1 cellular context compared by ENCODE assay signal in the genomic region with DNA sequence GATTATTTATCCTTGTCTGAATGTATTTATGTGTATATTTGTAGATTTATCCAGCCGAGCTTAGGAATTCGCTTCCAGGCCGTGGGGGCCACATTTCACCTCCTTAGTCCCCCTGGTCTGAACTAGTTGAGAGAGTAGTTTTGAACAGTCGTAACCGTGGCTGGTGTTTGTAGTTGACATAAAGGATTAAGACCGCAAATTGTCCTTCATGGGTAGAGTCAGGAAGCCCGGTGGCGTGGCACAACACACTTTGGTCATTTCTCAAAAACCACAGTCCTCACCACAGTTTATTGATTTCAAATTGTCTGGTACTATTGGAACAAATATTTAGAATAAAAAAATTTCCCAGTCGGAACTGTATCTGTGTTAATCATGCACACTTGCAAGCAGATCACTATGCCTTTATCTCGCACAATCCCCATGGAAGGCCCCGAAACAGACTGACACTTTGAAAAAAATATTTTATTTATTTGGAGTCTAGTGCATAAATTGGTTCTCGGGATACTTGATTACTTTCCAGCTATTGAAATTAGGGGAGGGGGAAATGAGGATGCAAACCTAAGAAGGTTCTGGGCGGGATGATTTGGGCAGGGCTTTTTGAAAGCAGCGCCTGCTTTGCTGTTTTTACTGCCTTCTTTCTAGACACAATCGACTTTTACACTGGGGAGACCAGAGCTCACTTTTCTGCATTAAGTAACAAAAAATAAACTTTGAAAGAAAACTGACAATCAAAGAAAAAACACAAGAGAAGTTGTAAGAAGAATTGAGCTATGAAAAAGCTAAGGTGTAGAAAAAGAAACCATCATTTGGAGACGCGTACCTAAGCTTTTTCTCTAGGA.
TF ChIP-seq lines count a peak whose summit lies in the region.

No MANE protein-coding gene starts in this region.

TF ChIP-seq in HepG2, 621 proteins besides CTCF, POLR2A, EP300 and RAD21 (continued from another document and continues in another):
- TF ChIP-seq, protein P1, sequence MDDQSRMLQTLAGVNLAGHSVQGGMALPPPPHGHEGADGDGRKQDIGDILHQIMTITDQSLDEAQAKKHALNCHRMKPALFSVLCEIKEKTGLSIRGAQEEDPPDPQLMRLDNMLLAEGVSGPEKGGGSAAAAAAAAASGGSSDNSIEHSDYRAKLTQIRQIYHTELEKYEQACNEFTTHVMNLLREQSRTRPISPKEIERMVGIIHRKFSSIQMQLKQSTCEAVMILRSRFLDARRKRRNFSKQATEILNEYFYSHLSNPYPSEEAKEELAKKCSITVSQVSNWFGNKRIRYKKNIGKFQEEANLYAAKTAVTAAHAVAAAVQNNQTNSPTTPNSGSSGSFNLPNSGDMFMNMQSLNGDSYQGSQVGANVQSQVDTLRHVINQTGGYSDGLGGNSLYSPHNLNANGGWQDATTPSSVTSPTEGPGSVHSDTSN (CRISPR knock-in tag; IDR thresholded peaks at IDR 0.05; ENCODE audit: borderline replicate concordance): no peak
- TF ChIP-seq, protein P2, sequence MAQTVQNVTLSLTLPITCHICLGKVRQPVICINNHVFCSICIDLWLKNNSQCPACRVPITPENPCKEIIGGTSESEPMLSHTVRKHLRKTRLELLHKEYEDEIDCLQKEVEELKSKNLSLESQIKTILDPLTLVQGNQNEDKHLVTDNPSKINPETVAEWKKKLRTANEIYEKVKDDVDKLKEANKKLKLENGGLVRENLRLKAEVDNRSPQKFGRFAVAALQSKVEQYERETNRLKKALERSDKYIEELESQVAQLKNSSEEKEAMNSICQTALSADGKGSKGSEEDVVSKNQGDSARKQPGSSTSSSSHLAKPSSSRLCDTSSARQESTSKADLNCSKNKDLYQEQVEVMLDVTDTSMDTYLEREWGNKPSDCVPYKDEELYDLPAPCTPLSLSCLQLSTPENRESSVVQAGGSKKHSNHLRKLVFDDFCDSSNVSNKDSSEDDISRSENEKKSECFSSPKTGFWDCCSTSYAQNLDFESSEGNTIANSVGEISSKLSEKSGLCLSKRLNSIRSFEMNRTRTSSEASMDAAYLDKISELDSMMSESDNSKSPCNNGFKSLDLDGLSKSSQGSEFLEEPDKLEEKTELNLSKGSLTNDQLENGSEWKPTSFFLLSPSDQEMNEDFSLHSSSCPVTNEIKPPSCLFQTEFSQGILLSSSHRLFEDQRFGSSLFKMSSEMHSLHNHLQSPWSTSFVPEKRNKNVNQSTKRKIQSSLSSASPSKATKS (CRISPR knock-in tag; IDR thresholded peaks at IDR 0.05): no peak
- TF ChIP-seq HMG20B (CRISPR knock-in tag; conservative IDR thresholded peaks at IDR 0.05) (peak; percentile 52; the same call in 1 of the 2 replicates), RNF2 (conservative IDR thresholded peaks at IDR 0.05; ENCODE audit: low read depth) (no peak), ZSCAN5A (CRISPR knock-in tag; IDR thresholded peaks at IDR 0.05; ENCODE audit: borderline replicate concordance) (no peak), ZNF10 (CRISPR knock-in tag; IDR thresholded peaks at IDR 0.05; ENCODE audit: borderline replicate concordance, low read depth) (no peak), SMAD1 (CRISPR knock-in tag; IDR thresholded peaks at IDR 0.05; ENCODE audit: borderline replicate concordance, low read depth) (no peak), IRF2 (CRISPR knock-in tag; IDR thresholded peaks at IDR 0.05) (peak; percentile 47; the same call in 1 of the 2 replicates), YEATS2 (CRISPR knock-in tag; IDR thresholded peaks at IDR 0.05; ENCODE audit: borderline replicate concordance) (no peak), ZNF512B (CRISPR knock-in tag; IDR thresholded peaks at IDR 0.05; ENCODE audit: borderline replicate concordance) (no peak), MBNL3 (CRISPR knock-in tag; conservative IDR thresholded peaks at IDR 0.05) (no peak), SNRNP70 (IDR thresholded peaks at IDR 0.05; ENCODE audit: low read depth, low read length) (no peak), KDM4B (CRISPR knock-in tag; IDR thresholded peaks at IDR 0.05) (no peak), ZNF207 (IDR thresholded peaks at IDR 0.05; ENCODE audit: borderline replicate concordance) (no peak), ZNF550 (CRISPR knock-in tag; IDR thresholded peaks at IDR 0.05; ENCODE audit: borderline replicate concordance) (no peak), ZSCAN21 (CRISPR knock-in tag; IDR thresholded peaks at IDR 0.05; ENCODE audit: borderline replicate concordance) (no peak), PAXIP1 (CRISPR knock-in tag; conservative IDR thresholded peaks at IDR 0.05) (peak; percentile 68; the same call in 1 of the 2 replicates), ZKSCAN1 (IDR thresholded peaks at IDR 0.05; ENCODE audit: low read length) (no peak), TAF1 (CRISPR knock-in tag; IDR thresholded peaks at IDR 0.05) (no peak), ZNF549 (CRISPR knock-in tag; IDR thresholded peaks at IDR 0.05) (no peak), FOSL1 (CRISPR knock-in tag; IDR thresholded peaks at IDR 0.05; ENCODE audit: borderline replicate concordance) (no peak), GLI4 (CRISPR knock-in tag; IDR thresholded peaks at IDR 0.05; ENCODE audit: borderline replicate concordance) (no peak), SP2 (CRISPR knock-in tag; IDR thresholded peaks at IDR 0.05) (no peak), MAFK (conservative IDR thresholded peaks at IDR 0.05 in 1 of 2, IDR thresholded peaks at IDR 0.05 in 1 of 2; ENCODE audit: low read length in 2 of 2) (no peak), ZNF546 (CRISPR knock-in tag; conservative IDR thresholded peaks at IDR 0.05) (no peak), ZZZ3 (CRISPR knock-in tag; IDR thresholded peaks at IDR 0.05; ENCODE audit: borderline replicate concordance) (no peak), ZNF879 (CRISPR knock-in tag; IDR thresholded peaks at IDR 0.05) (no peak), SATB2 (CRISPR knock-in tag; IDR thresholded peaks at IDR 0.05) (0 out of 2 replicates have a peak, but pooled peaks have one; percentile 44), SOX13 (IDR thresholded peaks at IDR 0.05) (peak; percentile 38; the same call in 1 of the 2 replicates), SOX13 (CRISPR knock-in tag; conservative IDR thresholded peaks at IDR 0.05 in 1 of 2, IDR thresholded peaks at IDR 0.05 in 1 of 2) (peak in 1 of 2 experiments; percentile 81; a peak in 2 of 4 replicates), ADNP (CRISPR knock-in tag; IDR thresholded peaks at IDR 0.05) (no peak), PCBP1 (IDR thresholded peaks at IDR 0.05; ENCODE audit: borderline replicate concordance, low read depth, low read length) (no peak), ZFP36L2 (CRISPR knock-in tag; IDR thresholded peaks at IDR 0.05) (no peak), GMEB2 (CRISPR knock-in tag; IDR thresholded peaks at IDR 0.05; ENCODE audit: low read depth) (no peak)
- TF ChIP-seq, protein P3, sequence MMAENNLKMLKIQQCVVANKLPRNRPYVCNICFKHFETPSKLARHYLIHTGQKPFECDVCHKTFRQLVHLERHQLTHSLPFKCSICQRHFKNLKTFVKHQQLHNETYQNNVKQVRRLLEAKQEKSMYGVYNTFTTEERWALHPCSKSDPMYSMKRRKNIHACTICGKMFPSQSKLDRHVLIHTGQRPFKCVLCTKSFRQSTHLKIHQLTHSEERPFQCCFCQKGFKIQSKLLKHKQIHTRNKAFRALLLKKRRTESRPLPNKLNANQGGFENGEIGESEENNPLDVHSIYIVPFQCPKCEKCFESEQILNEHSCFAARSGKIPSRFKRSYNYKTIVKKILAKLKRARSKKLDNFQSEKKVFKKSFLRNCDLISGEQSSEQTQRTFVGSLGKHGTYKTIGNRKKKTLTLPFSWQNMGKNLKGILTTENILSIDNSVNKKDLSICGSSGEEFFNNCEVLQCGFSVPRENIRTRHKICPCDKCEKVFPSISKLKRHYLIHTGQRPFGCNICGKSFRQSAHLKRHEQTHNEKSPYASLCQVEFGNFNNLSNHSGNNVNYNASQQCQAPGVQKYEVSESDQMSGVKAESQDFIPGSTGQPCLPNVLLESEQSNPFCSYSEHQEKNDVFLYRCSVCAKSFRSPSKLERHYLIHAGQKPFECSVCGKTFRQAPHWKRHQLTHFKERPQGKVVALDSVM (CRISPR knock-in tag; IDR thresholded peaks at IDR 0.05): no peak
- TF ChIP-seq, protein P4, sequence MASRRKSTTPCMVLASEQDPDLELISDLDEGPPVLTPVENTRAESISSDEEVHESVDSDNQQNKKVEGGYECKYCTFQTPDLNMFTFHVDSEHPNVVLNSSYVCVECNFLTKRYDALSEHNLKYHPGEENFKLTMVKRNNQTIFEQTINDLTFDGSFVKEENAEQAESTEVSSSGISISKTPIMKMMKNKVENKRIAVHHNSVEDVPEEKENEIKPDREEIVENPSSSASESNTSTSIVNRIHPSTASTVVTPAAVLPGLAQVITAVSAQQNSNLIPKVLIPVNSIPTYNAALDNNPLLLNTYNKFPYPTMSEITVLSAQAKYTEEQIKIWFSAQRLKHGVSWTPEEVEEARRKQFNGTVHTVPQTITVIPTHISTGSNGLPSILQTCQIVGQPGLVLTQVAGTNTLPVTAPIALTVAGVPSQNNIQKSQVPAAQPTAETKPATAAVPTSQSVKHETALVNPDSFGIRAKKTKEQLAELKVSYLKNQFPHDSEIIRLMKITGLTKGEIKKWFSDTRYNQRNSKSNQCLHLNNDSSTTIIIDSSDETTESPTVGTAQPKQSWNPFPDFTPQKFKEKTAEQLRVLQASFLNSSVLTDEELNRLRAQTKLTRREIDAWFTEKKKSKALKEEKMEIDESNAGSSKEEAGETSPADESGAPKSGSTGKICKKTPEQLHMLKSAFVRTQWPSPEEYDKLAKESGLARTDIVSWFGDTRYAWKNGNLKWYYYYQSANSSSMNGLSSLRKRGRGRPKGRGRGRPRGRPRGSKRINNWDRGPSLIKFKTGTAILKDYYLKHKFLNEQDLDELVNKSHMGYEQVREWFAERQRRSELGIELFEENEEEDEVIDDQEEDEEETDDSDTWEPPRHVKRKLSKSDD (CRISPR knock-in tag; IDR thresholded peaks at IDR 0.05; ENCODE audit: low read depth): no peak
- TF ChIP-seq, protein P5, sequence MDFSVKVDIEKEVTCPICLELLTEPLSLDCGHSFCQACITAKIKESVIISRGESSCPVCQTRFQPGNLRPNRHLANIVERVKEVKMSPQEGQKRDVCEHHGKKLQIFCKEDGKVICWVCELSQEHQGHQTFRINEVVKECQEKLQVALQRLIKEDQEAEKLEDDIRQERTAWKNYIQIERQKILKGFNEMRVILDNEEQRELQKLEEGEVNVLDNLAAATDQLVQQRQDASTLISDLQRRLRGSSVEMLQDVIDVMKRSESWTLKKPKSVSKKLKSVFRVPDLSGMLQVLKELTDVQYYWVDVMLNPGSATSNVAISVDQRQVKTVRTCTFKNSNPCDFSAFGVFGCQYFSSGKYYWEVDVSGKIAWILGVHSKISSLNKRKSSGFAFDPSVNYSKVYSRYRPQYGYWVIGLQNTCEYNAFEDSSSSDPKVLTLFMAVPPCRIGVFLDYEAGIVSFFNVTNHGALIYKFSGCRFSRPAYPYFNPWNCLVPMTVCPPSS (IDR thresholded peaks at IDR 0.05): no peak
